In genomic region chrX:129718701-129719100, GRCh38 we compare ENCODE assay signal across 26 cellular contexts. TPM values are rescaled to one million over a fixed set of nuclear protein-coding genes. Genes with fewer than 3 reads are reported as not detected.
"Had no signal": no experiment of that assay in that cellular context is flagged by ENCODE, and none has a peak within 500 bp of the region (broad histone marks: within the 10 kb centered on the region; RNA-seq: fewer than 3 reads in every experiment).

No MANE protein-coding gene starts in this region.

- ATAC-seq: activated naive CD8-positive, alpha-beta T cell treated with anti-CD3 and anti-CD28 coated beads, Interleukin-2, amount 50 U/mL, for 24 hours; activated T-cell treated with anti-CD3 and anti-CD28 coated beads, Interleukin-2, amount 50 U/mL, for 72 hours; body of pancreas; left lung; naive thymus-derived CD8-positive, alpha-beta T cell; stimulated activated naive CD8-positive, alpha-beta T cell treated with anti-CD3 and anti-CD28 coated beads, Interleukin-15, Interleukin-2, amounts not matched to agents 100 U/mL and 50 U/mL, for 24 hours had no signal

- H3K36me3 ChIP-seq: cardiac muscle cell, left lung, prostate gland, upper lobe of left lung had no signal

- H3K9me3 ChIP-seq: body of pancreas, left lung, prostate gland, upper lobe of left lung had no signal

- H3K36me3 Mint-ChIP-seq: mesothelial cell of epicardium; naive thymus-derived CD8-positive, alpha-beta T cell had no signal

- DNase-seq: activated B cell treated with CpG ODN at 0.5 μM for 24 hours; activated CD4-positive, alpha-beta T cell treated with anti-CD3 and anti-CD28 coated beads for 4 hours; activated CD4-positive, alpha-beta T cell treated with anti-CD3 and anti-CD28 coated beads, Interleukin-2, amount 50 U/mL, for 48 hours; activated CD8-positive, alpha-beta memory T cell treated with anti-CD3 and anti-CD28 coated beads, Interleukin-2, amount 50 U/mL, for 48 hours; activated effector memory CD4-positive, alpha-beta T cell treated with anti-CD3 and anti-CD28 coated beads, Interleukin-2, amount 50 U/mL, for 16 hours; activated naive CD4-positive, alpha-beta T cell treated with anti-CD3 and anti-CD28 coated beads, Interleukin-2, amount 50 U/mL, for 16 hours; activated naive CD8-positive, alpha-beta T cell treated with anti-CD3 and anti-CD28 coated beads, Interleukin-2, amount 50 U/mL, for 24 hours; activated T-cell treated with anti-CD3 and anti-CD28 coated beads, Interleukin-2, amount 50 U/mL, for 72 hours; body of pancreas; foreskin fibroblast; kidney glomerular epithelial cell; left lung; naive thymus-derived CD8-positive, alpha-beta T cell; right cardiac atrium; stimulated activated CD4-positive, alpha-beta T cell treated with anti-CD3 and anti-CD28 coated beads, Interleukin-4, amount 100 ng/mL, for 24 hours; stimulated activated naive CD8-positive, alpha-beta T cell treated with anti-CD3 and anti-CD28 coated beads, Interleukin-15, Interleukin-2, amounts not matched to agents 100 U/mL and 50 U/mL, for 24 hours; upper lobe of left lung had no signal

- H3K27me3 Mint-ChIP-seq: activated B cell treated with CpG ODN at 0.5 μM for 24 hours; activated naive CD8-positive, alpha-beta T cell treated with anti-CD3 and anti-CD28 coated beads, Interleukin-2, amount 50 U/mL, for 24 hours; naive thymus-derived CD8-positive, alpha-beta T cell had no signal

- H3K9me3 Mint-ChIP-seq: activated B cell treated with CpG ODN at 0.5 μM for 24 hours; activated naive CD8-positive, alpha-beta T cell treated with anti-CD3 and anti-CD28 coated beads, Interleukin-2, amount 50 U/mL, for 24 hours; activated T-cell treated with anti-CD3 and anti-CD28 coated beads, Interleukin-2, amount 50 U/mL, for 72 hours; naive thymus-derived CD8-positive, alpha-beta T cell; T-helper 2 cell treated with Interferon-gamma antibody and Interleukin-4, amounts not matched to agents 5 μg/mL and 100 μg/mL, for 36 hours had no signal

- H3K4me1 ChIP-seq: body of pancreas, left lung, prostate gland, upper lobe of left lung had no signal

- H3K4me1 Mint-ChIP-seq: mesothelial cell of epicardium had no signal

- H3K4me3 ChIP-seq: body of pancreas, cardiac muscle cell, left lung, lung, prostate gland, SK-N-MC, upper lobe of left lung had no signal

- H3K4me3 Mint-ChIP-seq: activated B cell treated with CpG ODN at 0.5 μM for 24 hours; activated naive CD8-positive, alpha-beta T cell treated with anti-CD3 and anti-CD28 coated beads, Interleukin-2, amount 50 U/mL, for 24 hours; activated T-cell treated with anti-CD3 and anti-CD28 coated beads, Interleukin-2, amount 50 U/mL, for 72 hours; mesothelial cell of epicardium; naive thymus-derived CD8-positive, alpha-beta T cell; T-helper 2 cell treated with Interferon-gamma antibody and Interleukin-4, amounts not matched to agents 5 μg/mL and 100 μg/mL, for 36 hours had no signal

- H3K27ac ChIP-seq: body of pancreas, cardiac muscle cell, left lung, prostate gland, SK-N-MC, upper lobe of left lung had no signal

- H3K27ac Mint-ChIP-seq: activated B cell treated with CpG ODN at 0.5 μM for 24 hours; activated naive CD8-positive, alpha-beta T cell treated with anti-CD3 and anti-CD28 coated beads, Interleukin-2, amount 50 U/mL, for 24 hours; activated T-cell treated with anti-CD3 and anti-CD28 coated beads, Interleukin-2, amount 50 U/mL, for 72 hours; mesothelial cell of epicardium; T-helper 2 cell treated with Interferon-gamma antibody and Interleukin-4, amounts not matched to agents 5 μg/mL and 100 μg/mL, for 36 hours had no signal

- H3K27me3 ChIP-seq: body of pancreas, cardiac muscle cell, left lung, upper lobe of left lung had no signal

RNA-seq across cellular contexts. Expression of gene XPNPEP2, which starts 20.1 kb away (rescaled TPM):
- total RNA-seq: cardiac muscle cell; dermis microvascular lymphatic vessel endothelial cell; epithelial cell of proximal tubule; glomerular endothelial cell; naive thymus-derived CD8-positive, alpha-beta T cell had no signal
- polyA plus RNA-seq: cardiac muscle cell had no signal
